Comparison of ENCODE assay signal across 23 cellular contexts in the genomic region with DNA sequence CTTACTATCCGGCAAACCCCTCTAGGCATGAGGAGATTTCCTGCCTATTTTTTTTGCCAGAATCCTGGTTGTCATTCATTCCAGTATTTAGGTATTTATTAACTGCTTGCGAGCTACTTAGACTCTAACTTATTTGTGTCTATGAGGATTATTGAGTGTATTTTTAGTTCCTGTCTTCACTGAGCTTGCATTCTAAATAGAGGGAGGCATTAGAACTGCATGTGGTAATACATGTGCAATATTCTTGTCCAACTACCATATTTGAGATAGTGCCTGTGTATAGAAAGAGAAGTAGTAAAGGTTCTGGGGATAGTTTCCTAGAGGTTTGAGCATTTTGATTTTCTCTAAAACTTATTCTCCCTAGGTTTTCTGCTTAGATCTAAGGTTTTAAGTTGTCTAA.
"Had no signal": no experiment of that assay in that cellular context is flagged by ENCODE, and none has a peak within 500 bp of the region (broad histone marks: within the 10 kb centered on the region; RNA-seq: fewer than 3 reads in every experiment).

No MANE protein-coding gene starts in this region.

- H3K27ac Mint-ChIP-seq: naive B cell; natural killer cell treated with Interleukin-12 subunit alpha and Interleukin-12 subunit beta and Interleukin-15 and Interleukin-18, amount 100 ng/mL, for 72 hours; progenitor cell of endocrine pancreas; stimulated activated memory B cell treated with anti-CD40 and anti-IgM and Interleukin-4, amounts not matched to agents 10 μg/mL and 1 μg/mL and 100 μg/mL, for 72 hours; type B pancreatic cell had no signal

- DNase-seq: effector memory CD4-positive, alpha-beta T cell; foreskin keratinocyte; head of caudate nucleus; left ventricle myocardium superior; lower lobe of right lung; naive B cell; spleen; stimulated activated CD4-positive, alpha-beta T cell treated with anti-CD3 and anti-CD28 coated beads, Interleukin-4, amount 100 ng/mL, for 4 hours; stimulated activated naive CD8-positive, alpha-beta T cell treated with anti-CD3 and anti-CD28 coated beads, Interleukin-15, Interleukin-2, amounts not matched to agents 100 U/mL and 50 U/mL, for 24 hours; substantia nigra; testis; tibial artery had no signal

- H2AFZ ChIP-seq: parathyroid adenoma had no signal

- H3K4me3 Mint-ChIP-seq: naive B cell; natural killer cell treated with Interleukin-12 subunit alpha and Interleukin-12 subunit beta and Interleukin-15 and Interleukin-18, amount 100 ng/mL, for 72 hours; stimulated activated memory B cell treated with anti-CD40 and anti-IgM and Interleukin-4, amounts not matched to agents 10 μg/mL and 1 μg/mL and 100 μg/mL, for 72 hours; type B pancreatic cell had no signal

- H3K27me3 Mint-ChIP-seq: stimulated activated memory B cell treated with anti-CD40 and anti-IgM and Interleukin-4, amounts not matched to agents 10 μg/mL and 1 μg/mL and 100 μg/mL, for 72 hours had no signal

- H3K36me3 ChIP-seq: esophagus muscularis mucosa, lower lobe of right lung, neutrophil, right atrium auricular region, spleen, tibial artery had no signal

- H3K9me3 ChIP-seq: esophagus muscularis mucosa, lower lobe of right lung, neutrophil, right atrium auricular region, spleen, testis, tibial artery had no signal

- H3K9me3 Mint-ChIP-seq: stimulated activated memory B cell treated with anti-CD40 and anti-IgM and Interleukin-4, amounts not matched to agents 10 μg/mL and 1 μg/mL and 100 μg/mL, for 72 hours; type B pancreatic cell had no signal

- FAIRE-seq: endothelial cell of umbilical vein, keratinocyte had no signal

- H3K4me3 ChIP-seq: esophagus muscularis mucosa, lower lobe of right lung, right atrium auricular region, skin epidermis, spleen, testis, tibial artery had no signal

- H3K9ac ChIP-seq: parathyroid adenoma had no signal

- H3K27ac ChIP-seq: esophagus muscularis mucosa, foreskin keratinocyte, lower lobe of right lung, neutrophil, parathyroid adenoma, right atrium auricular region, skin epidermis, spleen, testis, tibial artery had no signal

- H3K79me2 ChIP-seq: parathyroid adenoma had no signal

- H3K36me3 Mint-ChIP-seq: naive B cell; natural killer cell treated with Interleukin-12 subunit alpha and Interleukin-12 subunit beta and Interleukin-15 and Interleukin-18, amount 100 ng/mL, for 72 hours; stimulated activated memory B cell treated with anti-CD40 and anti-IgM and Interleukin-4, amounts not matched to agents 10 μg/mL and 1 μg/mL and 100 μg/mL, for 72 hours; type B pancreatic cell had no signal

- H3K27me3 ChIP-seq: esophagus muscularis mucosa, neutrophil, right atrium auricular region, spleen, testis, tibial artery had no signal

- H3K4me1 ChIP-seq: foreskin keratinocyte, parathyroid adenoma, testis had no signal
